In genomic region chr16:69201291-69201690, GRCh38 we compare ENCODE assay signal across 20 cellular contexts.
"Had no signal": no experiment of that assay in that cellular context is flagged by ENCODE, and none has a peak within 500 bp of the region (broad histone marks: within the 10 kb centered on the region; RNA-seq: fewer than 3 reads in every experiment).

No MANE protein-coding gene starts in this region.

- H3K9me3 Mint-ChIP-seq: activated CD4-positive, alpha-beta T cell treated with anti-CD3 and anti-CD28 coated beads, Interleukin-2, amount 10 ng/mL, durations not matched to agents 24 days and 14 days; activated naive CD4-positive, alpha-beta T cell treated with anti-CD3 and anti-CD28 coated beads for 36 hours; T-helper 2 cell treated with Interferon-gamma antibody and Interleukin-4, amounts not matched to agents 5 μg/mL and 100 μg/mL, for 36 hours; type B pancreatic cell had no signal

- H3K4me1 ChIP-seq: prostate gland had no signal

- DNase-seq: activated CD4-positive, alpha-beta T cell treated with anti-CD3 and anti-CD28 coated beads, Interleukin-2, amount 10 ng/mL, durations not matched to agents 24 days and 14 days; activated CD4-positive, CD25-positive, alpha-beta regulatory T cell; activated naive CD4-positive, alpha-beta T cell treated with anti-CD3 and anti-CD28 coated beads for 36 hours; activated T-cell treated with anti-CD3 and anti-CD28 coated beads for 4 hours; adrenal gland; kidney; left lung; mucosa of descending colon; naive thymus-derived CD4-positive, alpha-beta T cell; occipital lobe; right cardiac atrium; stimulated activated CD4-positive, alpha-beta T cell treated with anti-CD3 and anti-CD28 coated beads, Interleukin-4, amount 100 ng/mL, for 4 hours; stimulated activated CD8-positive, alpha-beta memory T cell treated with anti-CD3 and anti-CD28 coated beads, Interleukin-4, amount 100 ng/mL, for 48 hours; stimulated activated naive CD8-positive, alpha-beta T cell treated with anti-CD3 and anti-CD28 coated beads, Interleukin-15, Interleukin-2, amounts not matched to agents 100 U/mL and 50 U/mL, for 24 hours had no signal

- H3K27me3 ChIP-seq: adrenal gland, cardiac muscle cell, left lung, suprapubic skin had no signal

- H3K27me3 Mint-ChIP-seq: activated CD4-positive, alpha-beta T cell treated with anti-CD3 and anti-CD28 coated beads, Interleukin-2, amount 10 ng/mL, durations not matched to agents 24 days and 14 days; naive thymus-derived CD4-positive, alpha-beta T cell; type B pancreatic cell had no signal

- H3K4me3 ChIP-seq: adrenal gland, cardiac muscle cell, left lung, mucosa of descending colon, prostate gland, smooth muscle cell, suprapubic skin had no signal

- H3K4me2 ChIP-seq: smooth muscle cell had no signal

- H3K9me3 ChIP-seq: adrenal gland, left lung, mucosa of descending colon, prostate gland, suprapubic skin had no signal

- ATAC-seq: left lung; mucosa of descending colon; naive thymus-derived CD4-positive, alpha-beta T cell; right cardiac atrium; stimulated activated naive CD8-positive, alpha-beta T cell treated with anti-CD3 and anti-CD28 coated beads, Interleukin-15, Interleukin-2, amounts not matched to agents 100 U/mL and 50 U/mL, for 24 hours had no signal

- H3K4me3 Mint-ChIP-seq: activated CD4-positive, alpha-beta T cell treated with anti-CD3 and anti-CD28 coated beads, Interleukin-2, amount 10 ng/mL, durations not matched to agents 24 days and 14 days; activated naive CD4-positive, alpha-beta T cell treated with anti-CD3 and anti-CD28 coated beads for 36 hours; naive thymus-derived CD4-positive, alpha-beta T cell; T-helper 2 cell treated with Interferon-gamma antibody and Interleukin-4, amounts not matched to agents 5 μg/mL and 100 μg/mL, for 36 hours; type B pancreatic cell had no signal

- H3K27ac Mint-ChIP-seq: activated CD4-positive, alpha-beta T cell treated with anti-CD3 and anti-CD28 coated beads, Interleukin-2, amount 10 ng/mL, durations not matched to agents 24 days and 14 days; activated naive CD4-positive, alpha-beta T cell treated with anti-CD3 and anti-CD28 coated beads for 36 hours; T-helper 2 cell treated with Interferon-gamma antibody and Interleukin-4, amounts not matched to agents 5 μg/mL and 100 μg/mL, for 36 hours; type B pancreatic cell had no signal

- H3K36me3 ChIP-seq: adrenal gland, cardiac muscle cell, left lung, prostate gland, suprapubic skin had no signal

- H3K27ac ChIP-seq: adrenal gland, cardiac muscle cell, prostate gland, suprapubic skin had no signal
